Comparison of ENCODE assay signal across 18 cellular contexts in genomic region chr6:424741-425417, GRCh38. TPM values are rescaled to one million over a fixed set of nuclear protein-coding genes. Genes with fewer than 3 reads are reported as not detected.
"Had no signal": no experiment of that assay in that cellular context is flagged by ENCODE, and none has a peak within 500 bp of the region (broad histone marks: within the 10 kb centered on the region; RNA-seq: fewer than 3 reads in every experiment).

No MANE protein-coding gene starts in this region.

- DNase-seq: activated CD4-positive, alpha-beta T cell treated with anti-CD3 and anti-CD28 coated beads for 1 hour; activated naive CD4-positive, alpha-beta T cell; amygdala; dermis blood vessel endothelial cell; hypothalamus; midbrain; right cardiac atrium; SIG-M5; stimulated activated naive B cell treated with anti-CD40 and anti-IgM and Interleukin-4, amounts not matched to agents 10 μg/mL and 1 μg/mL and 100 μg/mL, for 72 hours; substantia nigra; transverse colon had no signal

- ATAC-seq: stimulated activated naive B cell treated with anti-CD40 and anti-IgM and Interleukin-4, amounts not matched to agents 10 μg/mL and 1 μg/mL and 100 μg/mL, for 72 hours had no signal

- H3K4me3 Mint-ChIP-seq: brain; central memory CD8-positive, alpha-beta T cell; stimulated activated naive B cell treated with anti-CD40 and anti-IgM and Interleukin-4, amounts not matched to agents 10 μg/mL and 1 μg/mL and 100 μg/mL, for 72 hours; T-helper 2 cell treated with Interferon-gamma antibody and Interleukin-4, amounts not matched to agents 5 μg/mL and 100 μg/mL, for 36 hours had no signal

- H3K9me3 ChIP-seq: neutrophil had no signal

- H3K4me1 Mint-ChIP-seq: brain had no signal

- H3K36me3 Mint-ChIP-seq: brain had no signal

- H3K4me2 ChIP-seq: smooth muscle cell had no signal

- H3K27ac ChIP-seq: neutrophil, transverse colon had no signal

- H3K4me3 ChIP-seq: lung, smooth muscle cell, transverse colon had no signal

- H3K4me1 ChIP-seq: transverse colon had no signal

- H3K9me3 Mint-ChIP-seq: central memory CD8-positive, alpha-beta T cell had no signal

- H3K27ac Mint-ChIP-seq: brain; stimulated activated naive B cell treated with anti-CD40 and anti-IgM and Interleukin-4, amounts not matched to agents 10 μg/mL and 1 μg/mL and 100 μg/mL, for 72 hours; T-helper 2 cell treated with Interferon-gamma antibody and Interleukin-4, amounts not matched to agents 5 μg/mL and 100 μg/mL, for 36 hours had no signal

- H3K27me3 ChIP-seq: neutrophil, transverse colon had no signal

- H3K27me3 Mint-ChIP-seq: stimulated activated naive B cell treated with anti-CD40 and anti-IgM and Interleukin-4, amounts not matched to agents 10 μg/mL and 1 μg/mL and 100 μg/mL, for 72 hours had no signal

- H3K36me3 ChIP-seq: neutrophil, transverse colon had no signal

RNA-seq across cellular contexts. Expression of gene IRF4, which starts 33.3 kb away (rescaled TPM):
- total RNA-seq: dermis blood vessel endothelial cell, progenitor cell of endocrine pancreas had no signal
- polyA plus RNA-seq: smooth muscle cell had no signal
